In genomic region chr1:92037400-92037799, GRCh38 we compare ENCODE assay signal across 2 cellular contexts.
TF ChIP-seq lines count a peak whose summit lies in the region.

No MANE protein-coding gene starts in this region.

TF ChIP-seq in GM23338, 12 proteins besides CTCF, POLR2A, EP300 and RAD21:
- TF ChIP-seq STAT1 (IDR thresholded peaks at IDR 0.05; ENCODE audit: unreplicated experiment) (no peak), JUNB (IDR thresholded peaks at IDR 0.05; ENCODE audit: unreplicated experiment) (no peak), CREB1 (CRISPR knock-in tag; IDR thresholded peaks at IDR 0.05; ENCODE audit: low read depth) (no peak), POLR2AphosphoS5 (IDR thresholded peaks at IDR 0.05; ENCODE audit: low read depth) (no peak), ZNF331 (CRISPR knock-in tag; IDR thresholded peaks at IDR 0.05; ENCODE audit: low read depth) (no peak)

TF ChIP-seq in GM12891, 5 proteins besides CTCF, POLR2A, EP300 and RAD21:
- TF ChIP-seq TAF1 (IDR thresholded peaks at IDR 0.05; ENCODE audit: low read depth, low read length) (no peak), SPI1 (IDR thresholded peaks at IDR 0.05; ENCODE audit: low read depth, low read length) (no peak), PAX5 (IDR thresholded peaks at IDR 0.05; ENCODE audit: insufficient read depth, low read length, severe bottlenecking) (no peak), POU2F2 (IDR thresholded peaks at IDR 0.05; ENCODE audit: low read depth, low read length) (no peak), POLR2AphosphoS5 (IDR thresholded peaks at IDR 0.05; ENCODE audit: low read depth, low read length) (no peak)
TF ChIP-seq in GM12891: peak in this region for 0.
